ENCODE assay signal across 22 cellular contexts in genomic region chr9:134164879-134165278, GRCh38. TPM values are rescaled to one million over a fixed set of nuclear protein-coding genes. Genes with fewer than 3 reads are reported as not detected.
"Had no signal": no experiment of that assay in that cellular context is flagged by ENCODE, and none has a peak within 500 bp of the region (broad histone marks: within the 10 kb centered on the region; RNA-seq: fewer than 3 reads in every experiment).

No MANE protein-coding gene starts in this region.

- H3K36me3 ChIP-seq: pancreas, thoracic aorta, transverse colon had no signal

- DNase-seq: effector CD8-positive, alpha-beta T cell; hippocampal formation; kidney glomerular epithelial cell; occipital lobe had no signal

- H3K9me3 ChIP-seq: pancreas, thoracic aorta had no signal

- ATAC-seq: esophagus mucosa; heart left ventricle; pancreas; stimulated activated naive B cell treated with anti-CD40 and anti-IgM and Interleukin-4, amounts not matched to agents 10 μg/mL and 1 μg/mL and 100 μg/mL, for 72 hours; stimulated activated naive CD8-positive, alpha-beta T cell treated with anti-CD3 and anti-CD28 coated beads, Interleukin-15, amount 100 ng/mL, for 72 hours had no signal

- H3K4me3 ChIP-seq: coronary artery, dorsolateral prefrontal cortex, heart left ventricle, spleen, thoracic aorta, transverse colon had no signal

- H3K27me3 ChIP-seq: dorsolateral prefrontal cortex, heart left ventricle, pancreas, spleen, transverse colon had no signal

- H3K27ac ChIP-seq: coronary artery, dorsolateral prefrontal cortex, heart left ventricle, pancreas, spleen, thoracic aorta, transverse colon had no signal

RNA-seq across cellular contexts. Expression of gene RNU6ATAC, which starts 0.5 kb away (rescaled TPM):
- total RNA-seq: fibroblast of lung, frontal cortex, glomerular endothelial cell, liver, lung microvascular endothelial cell, occipital lobe, skeletal muscle tissue, subcutaneous adipose tissue, thoracic aorta, transverse colon, urinary bladder had no signal
- polyA plus RNA-seq: fibroblast of lung, heart left ventricle, liver, pancreas, spleen, urinary bladder had no signal
